In genomic region chr6:11143394-11144371, GRCh38 we compare ENCODE assay signal across 1 cellular context.
TF ChIP-seq lines count a peak whose summit lies in the region.

No MANE protein-coding gene starts in this region.

TF ChIP-seq in HepG2, 621 proteins besides CTCF, POLR2A, EP300 and RAD21 (continued from another document and continues in another):
- TF ChIP-seq PRDM10 (CRISPR knock-in tag; IDR thresholded peaks at IDR 0.05; ENCODE audit: low read depth) (peak; percentile 91), CREM (IDR thresholded peaks at IDR 0.05) (0 out of 2 replicates have a peak, but pooled peaks have one; percentile 26), CREM (CRISPR knock-in tag; IDR thresholded peaks at IDR 0.05) (no peak), ZNF10 (CRISPR knock-in tag; IDR thresholded peaks at IDR 0.05; ENCODE audit: borderline replicate concordance, low read depth) (no peak), YEATS2 (CRISPR knock-in tag; IDR thresholded peaks at IDR 0.05; ENCODE audit: borderline replicate concordance) (peak; percentile 60; the same call in 1 of the 2 replicates), BCL6 (CRISPR knock-in tag; IDR thresholded peaks at IDR 0.05) (peak; percentile 49; the same call in 1 of the 2 replicates), KLF11 (CRISPR knock-in tag; IDR thresholded peaks at IDR 0.05) (peak; percentile 93), BATF2 (CRISPR knock-in tag; IDR thresholded peaks at IDR 0.05) (0 out of 2 replicates have a peak, but pooled peaks have one; percentile 55), ZKSCAN1 (IDR thresholded peaks at IDR 0.05; ENCODE audit: low read length) (0 out of 2 replicates have a peak, but pooled peaks have one; percentile 34), ATF2 (CRISPR knock-in tag; IDR thresholded peaks at IDR 0.05) (peak; percentile 83; the same call in 1 of the 2 replicates), ZBED4 (CRISPR knock-in tag; IDR thresholded peaks at IDR 0.05; ENCODE audit: borderline replicate concordance) (peak; percentile 15; the same call in 1 of the 2 replicates), FOXA1 (IDR thresholded peaks at IDR 0.05) (no peak), FOXA1 (CRISPR knock-in tag; IDR thresholded peaks at IDR 0.05) (peak; percentile 55; the same call in 1 of the 2 replicates), SSRP1 (CRISPR knock-in tag; IDR thresholded peaks at IDR 0.05) (peak; percentile 62; the same call in 1 of the 2 replicates), SALL1 (CRISPR knock-in tag; IDR thresholded peaks at IDR 0.05) (peak; percentile 90), ZFP36L1 (CRISPR knock-in tag; IDR thresholded peaks at IDR 0.05) (peak; percentile 87; the same call in 1 of the 2 replicates), ZNF414 (CRISPR knock-in tag; IDR thresholded peaks at IDR 0.05) (peak; percentile 81; the same call in 1 of the 2 replicates), DNMT3B (CRISPR knock-in tag; conservative IDR thresholded peaks at IDR 0.05) (peak; percentile 98), KDM1A (CRISPR knock-in tag; IDR thresholded peaks at IDR 0.05) (peak; percentile 64; the same call in 1 of the 2 replicates), SRY (CRISPR knock-in tag; IDR thresholded peaks at IDR 0.05) (peak; percentile 51; the same call in 1 of the 2 replicates), NCOA1 (CRISPR knock-in tag; IDR thresholded peaks at IDR 0.05) (peak; percentile 58; the same call in 1 of the 2 replicates), AHR (CRISPR knock-in tag; IDR thresholded peaks at IDR 0.05) (peak; percentile 54; the same call in 1 of the 2 replicates), ZNF605 (CRISPR knock-in tag; IDR thresholded peaks at IDR 0.05) (0 out of 2 replicates have a peak, but pooled peaks have one; percentile 18), NFE2 (CRISPR knock-in tag; IDR thresholded peaks at IDR 0.05) (peak; percentile 99), MZF1 (CRISPR knock-in tag; IDR thresholded peaks at IDR 0.05; ENCODE audit: borderline replicate concordance) (no peak), KAT8 (CRISPR knock-in tag; IDR thresholded peaks at IDR 0.05) (peak; percentile 68), MEF2D (CRISPR knock-in tag; IDR thresholded peaks at IDR 0.05) (peak; percentile 56; the same call in 1 of the 2 replicates), NKX3-1 (CRISPR knock-in tag; IDR thresholded peaks at IDR 0.05) (peak; percentile 51; the same call in 1 of the 2 replicates), ZNF83 (CRISPR knock-in tag; IDR thresholded peaks at IDR 0.05; ENCODE audit: borderline replicate concordance) (0 out of 2 replicates have a peak, but pooled peaks have one; percentile 30), HCFC1 (IDR thresholded peaks at IDR 0.05; ENCODE audit: low read depth, low read length) (no peak), U2AF2 (IDR thresholded peaks at IDR 0.05; ENCODE audit: low read depth, low read length) (no peak), NFE2L2 (IDR thresholded peaks at IDR 0.05; ENCODE audit: low read length) (peak; percentile 92), ZFYVE20 (CRISPR knock-in tag; IDR thresholded peaks at IDR 0.05; ENCODE audit: borderline replicate concordance, low read depth) (no peak), HBP1 (CRISPR knock-in tag; IDR thresholded peaks at IDR 0.05; ENCODE audit: low read depth) (peak; percentile 87), MXI1 (IDR thresholded peaks at IDR 0.05; ENCODE audit: borderline replicate concordance, low read depth, low read length) (peak; percentile 79; the same call in 1 of the 3 replicates), ZNF879 (CRISPR knock-in tag; IDR thresholded peaks at IDR 0.05) (no peak), SIX4 (CRISPR knock-in tag; IDR thresholded peaks at IDR 0.05) (peak; percentile 42; the same call in 1 of the 2 replicates), ZNF567 (CRISPR knock-in tag; IDR thresholded peaks at IDR 0.05; ENCODE audit: borderline replicate concordance) (no peak), TEAD3 (CRISPR knock-in tag; optimal IDR thresholded peaks at IDR 0.05; ENCODE audit: borderline replicate concordance) (peak; percentile 85), ZNF552 (CRISPR knock-in tag; IDR thresholded peaks at IDR 0.05; ENCODE audit: borderline replicate concordance) (peak; percentile 40; the same call in 1 of the 2 replicates), MXD4 (CRISPR knock-in tag; IDR thresholded peaks at IDR 0.05) (peak; percentile 26; the same call in 1 of the 2 replicates), IRF1 (CRISPR knock-in tag; IDR thresholded peaks at IDR 0.05; ENCODE audit: low read depth) (no peak), NFATC3 (CRISPR knock-in tag; IDR thresholded peaks at IDR 0.05) (no peak), CREB1 (IDR thresholded peaks at IDR 0.05) (peak; percentile 89), CREB1 (CRISPR knock-in tag; IDR thresholded peaks at IDR 0.05) (peak; percentile 72), ZNF33A (CRISPR knock-in tag; IDR thresholded peaks at IDR 0.05; ENCODE audit: borderline replicate concordance) (no peak)
- TF ChIP-seq, protein P1, sequence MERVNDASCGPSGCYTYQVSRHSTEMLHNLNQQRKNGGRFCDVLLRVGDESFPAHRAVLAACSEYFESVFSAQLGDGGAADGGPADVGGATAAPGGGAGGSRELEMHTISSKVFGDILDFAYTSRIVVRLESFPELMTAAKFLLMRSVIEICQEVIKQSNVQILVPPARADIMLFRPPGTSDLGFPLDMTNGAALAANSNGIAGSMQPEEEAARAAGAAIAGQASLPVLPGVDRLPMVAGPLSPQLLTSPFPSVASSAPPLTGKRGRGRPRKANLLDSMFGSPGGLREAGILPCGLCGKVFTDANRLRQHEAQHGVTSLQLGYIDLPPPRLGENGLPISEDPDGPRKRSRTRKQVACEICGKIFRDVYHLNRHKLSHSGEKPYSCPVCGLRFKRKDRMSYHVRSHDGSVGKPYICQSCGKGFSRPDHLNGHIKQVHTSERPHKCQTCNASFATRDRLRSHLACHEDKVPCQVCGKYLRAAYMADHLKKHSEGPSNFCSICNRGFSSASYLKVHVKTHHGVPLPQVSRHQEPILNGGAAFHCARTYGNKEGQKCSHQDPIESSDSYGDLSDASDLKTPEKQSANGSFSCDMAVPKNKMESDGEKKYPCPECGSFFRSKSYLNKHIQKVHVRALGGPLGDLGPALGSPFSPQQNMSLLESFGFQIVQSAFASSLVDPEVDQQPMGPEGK (CRISPR knock-in tag; IDR thresholded peaks at IDR 0.05), result peak; percentile 56; the same call in 1 of the 2 replicates
- TF ChIP-seq, protein P2, sequence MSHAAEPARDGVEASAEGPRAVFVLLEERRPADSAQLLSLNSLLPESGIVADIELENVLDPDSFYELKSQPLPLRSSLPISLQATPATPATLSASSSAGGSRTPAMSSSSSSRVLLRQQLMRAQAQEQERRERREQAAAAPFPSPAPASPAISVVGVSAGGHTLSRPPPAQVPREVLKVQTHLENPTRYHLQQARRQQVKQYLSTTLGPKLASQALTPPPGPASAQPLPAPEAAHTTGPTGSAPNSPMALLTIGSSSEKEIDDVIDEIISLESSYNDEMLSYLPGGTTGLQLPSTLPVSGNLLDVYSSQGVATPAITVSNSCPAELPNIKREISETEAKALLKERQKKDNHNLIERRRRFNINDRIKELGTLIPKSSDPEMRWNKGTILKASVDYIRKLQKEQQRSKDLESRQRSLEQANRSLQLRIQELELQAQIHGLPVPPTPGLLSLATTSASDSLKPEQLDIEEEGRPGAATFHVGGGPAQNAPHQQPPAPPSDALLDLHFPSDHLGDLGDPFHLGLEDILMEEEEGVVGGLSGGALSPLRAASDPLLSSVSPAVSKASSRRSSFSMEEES (CRISPR knock-in tag; IDR thresholded peaks at IDR 0.05), result peak; percentile 83
- TF ChIP-seq, protein P3, sequence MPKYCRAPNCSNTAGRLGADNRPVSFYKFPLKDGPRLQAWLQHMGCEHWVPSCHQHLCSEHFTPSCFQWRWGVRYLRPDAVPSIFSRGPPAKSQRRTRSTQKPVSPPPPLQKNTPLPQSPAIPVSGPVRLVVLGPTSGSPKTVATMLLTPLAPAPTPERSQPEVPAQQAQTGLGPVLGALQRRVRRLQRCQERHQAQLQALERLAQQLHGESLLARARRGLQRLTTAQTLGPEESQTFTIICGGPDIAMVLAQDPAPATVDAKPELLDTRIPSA (CRISPR knock-in tag; IDR thresholded peaks at IDR 0.05; ENCODE audit: borderline replicate concordance), result no peak
